ENCODE assay signal across 33 cellular contexts in the genomic region with DNA sequence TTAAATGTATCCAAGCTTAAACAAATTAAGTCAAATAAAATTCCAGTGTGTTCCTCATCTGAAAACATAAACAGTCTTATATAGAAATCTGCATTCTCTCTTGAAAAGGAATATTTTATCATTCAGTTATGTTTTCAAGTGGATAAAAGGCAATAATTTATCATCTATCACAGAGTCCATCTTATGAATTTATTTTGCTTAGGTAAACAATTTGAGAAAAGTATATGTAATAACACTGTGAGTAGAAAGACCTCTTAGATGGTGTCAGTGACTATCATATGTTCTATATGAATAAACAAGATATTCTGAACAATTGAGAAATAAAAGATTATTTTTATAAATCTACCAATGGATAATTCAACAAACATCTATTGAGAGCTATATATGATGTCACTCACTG.
"Had no signal": no experiment of that assay in that cellular context is flagged by ENCODE, and none has a peak within 500 bp of the region (broad histone marks: within the 10 kb centered on the region; RNA-seq: fewer than 3 reads in every experiment).

No MANE protein-coding gene starts in this region.

- H3K36me3 ChIP-seq: MG63 had no signal

- DNase-seq: Karpas-422, MG63, MM.1S, MV-4-11, NCI-H1048, NCI-H1092, NCI-H1092 treated with DMSO at 0.1 percent for 48 hours, NCI-H1105, NCI-H1105 treated with DMSO at 0.1 percent for 48 hours, NCI-H1417 treated with DMSO at 0.1 percent for 48 hours, NCI-H1436, NCI-H1436 treated with DMSO at 0.1 percent for 48 hours, NCI-H146, NCI-H1694, NCI-H1694 treated with DMSO at 0.1 percent for 48 hours, NCI-H187, NCI-H187 treated with DMSO at 0.1 percent for 48 hours, NCI-H1930, NCI-H2029, NCI-H2029 treated with DMSO at 0.1 percent for 48 hours, NCI-H2081, NCI-H2081 treated with DMSO at 0.1 percent for 48 hours, NCI-H2107, NCI-H2171, NCI-H2171 treated with DMSO at 0.1 percent for 48 hours, NCI-H2227 treated with DMSO at 0.1 percent for 48 hours, NCI-H226, NCI-H345, NCI-H446, NCI-H446 treated with DMSO at 0.1 percent for 48 hours, NCI-H510A, NCI-H510A treated with DMSO at 0.1 percent for 48 hours, NCI-H524 had no signal

- H3K9me3 ChIP-seq: MG63 had no signal

- H3K27me3 ChIP-seq: MG63 had no signal

- H3K4me3 ChIP-seq: MG63 had no signal
